Comparison of ENCODE assay signal across 8 cellular contexts in genomic region chr16:24988593-24989338, GRCh38. TPM values are rescaled to one million over a fixed set of nuclear protein-coding genes. Genes with fewer than 3 reads are reported as not detected.
DNase-seq lines count a peak whose midpoint lies in the region; ATAC-seq, FAIRE-seq and TF ChIP-seq lines count a peak whose summit lies in the region.

No MANE protein-coding gene starts in this region.

- peak overlapping the region; percentile 27 for H3K27ac ChIP-seq in keratinocyte (ENCODE audit: control insufficient read depth, insufficient read depth, low read length)

- no peak overlapping the region for H2AFZ ChIP-seq in keratinocyte (ENCODE audit: control insufficient read depth, low read length)

- H3K4me1 Mint-ChIP-seq in brain: peaks cover 57% of the 10 kb centered on the region

- peak overlapping the region; percentile 1 for H3K9ac ChIP-seq in keratinocyte (ENCODE audit: control insufficient read depth, extremely low read depth, insufficient read depth, low read length)

- peak overlapping the region; percentile 54 for H3K4me2 ChIP-seq in keratinocyte (ENCODE audit: control insufficient read depth, extremely low read depth, insufficient read depth, low read depth, low read length)

- intact Hi-C loops in Right ventricle myocardium inferior (cut with DNase I) (no loop called here), cardiac septum (cut with DNase I) (loop anchor here (5.0 kb wide), 1 partner anchor 64 kb away; no protein-coding TSS in a partner anchor)

- H3K9me1 ChIP-seq in keratinocyte (ENCODE audit: control insufficient read depth, extremely low read depth, insufficient read depth, low read length): peaks cover 2% of the 10 kb centered on the region

- H3K27me3 ChIP-seq in keratinocyte (ENCODE audit: control insufficient read depth, extremely low read depth, insufficient read depth, low read length): no peaks in the 10 kb centered on the region

- H3K36me3 Mint-ChIP-seq in brain: peaks cover 11% of the 10 kb centered on the region

- FAIRE-seq in keratinocyte (lab: Jason Lieb, UNC): no peak
- FAIRE-seq in D721Med (lab: Jason Lieb, UNC): no peak

- no peak overlapping the region for H3K4me3 ChIP-seq in keratinocyte (ENCODE audit: control insufficient read depth in 2 of 3, extremely low read depth in 1 of 3, insufficient read depth in 2 of 3, low read depth in 1 of 3, low read length in 3 of 3)

- no peaks in the 10 kb centered on the region for H3K27me3 Mint-ChIP-seq in brain

- peaks cover 36% of the 10 kb centered on the region for H3K4me1 ChIP-seq in keratinocyte (ENCODE audit: control insufficient read depth, extremely low read depth, insufficient read depth, low read length)

- H3K27ac Mint-ChIP-seq in brain: peak overlapping the region; percentile 53 to 92 (median 78)

- dilution Hi-C loops in keratinocyte (cut with MboI; ENCODE audit: extremely low pct_ligation_motif_present, low sequenced_read_pairs): no loop called here

- H3K79me2 ChIP-seq in keratinocyte (ENCODE audit: control insufficient read depth, insufficient read depth, low read length): peaks cover 73% of the 10 kb centered on the region

- H3K4me3 Mint-ChIP-seq in brain: peak overlapping the region in 4 of 5 experiments; percentile 32 to 69 (median 49)

- peaks cover 0 to 2% (median 0%) of the 10 kb centered on the region in 5 experiments for H3K9me3 Mint-ChIP-seq in brain

- ATAC-seq in Right ventricle myocardium inferior: peak; percentile 32
- no peak for ATAC-seq in GM18502 (IDR thresholded peaks at IDR 0.05; ENCODE audit: poor library complexity, unreplicated experiment)
- no peak for ATAC-seq in HG02981 (IDR thresholded peaks at IDR 0.05; ENCODE audit: unreplicated experiment)

- peaks cover 21% of the 10 kb centered on the region for H4K20me1 ChIP-seq in keratinocyte (ENCODE audit: control insufficient read depth, extremely low read depth, insufficient read depth, low read length)

- TF ChIP-seq CTCF in brain (conservative IDR thresholded peaks at IDR 0.05): no peak
- TF ChIP-seq CTCF in keratinocyte (optimal IDR thresholded peaks at IDR 0.05 in 1 of 3, IDR thresholded peaks at IDR 0.05 in 1 of 3, conservative IDR thresholded peaks at IDR 0.05 in 1 of 3; ENCODE audit: extremely low read depth in 1 of 3, insufficient read depth in 2 of 3, low read length in 3 of 3): no peak
- TF ChIP-seq CTCF in D721Med (IDR thresholded peaks at IDR 0.05; ENCODE audit: insufficient read depth, missing control alignments): no peak

- H3K9me3 ChIP-seq in keratinocyte (ENCODE audit: control insufficient read depth, low read depth, low read length): no peaks in the 10 kb centered on the region

- DNase-seq in Right ventricle myocardium inferior (ENCODE audit: missing footprints): no peak
- no peak for DNase-seq in cardiac septum (ENCODE audit: low spot score)
- DNase-seq in keratinocyte (ENCODE audit: low read depth, low spot score): no peak
- peak; percentile 48 for DNase-seq in stimulated activated CD8-positive, alpha-beta memory T cell treated with anti-CD3 and anti-CD28 coated beads, Interleukin-4, amount 100 ng/mL, for 48 hours
- DNase-seq in D721Med (ENCODE audit: insufficient read length, low spot score): no peak

- no peaks in the 10 kb centered on the region for H3K36me3 ChIP-seq in keratinocyte (ENCODE audit: control insufficient read depth in 2 of 2, extremely low read depth in 1 of 2, insufficient read depth in 2 of 2, low read length in 2 of 2)

RNA-seq across cellular contexts. Expression of gene ARHGAP17, which starts 26.4 kb away (rescaled TPM):
- total RNA-seq in Right ventricle myocardium inferior (58.1 TPM), cardiac septum (66.2 TPM)
- polyA plus RNA-seq in brain (ENCODE audit: insufficient read depth, low read depth, low replicate concordance) (37.2 TPM), keratinocyte (6.2 to 14.1 TPM (median 9.6 TPM) in 3 replicates)
- 60.2 TPM for polyA plus RNA-seq in keratinocyte (2011; ENCODE audit: low read depth)
- polyA plus RNA-seq in keratinocyte (2011; cell fraction: cytosol; rRNA removed): 14.7 and 25.0 TPM in 2 replicates
- 33.4 and 34.9 TPM in 2 replicates for polyA plus RNA-seq in keratinocyte (2011; cell fraction: nucleus; rRNA removed)
- polyA plus RNA-seq in keratinocyte (2012; ENCODE audit: low replicate concordance): 21.3 and 23.8 TPM in 2 replicates
- polyA minus RNA-seq in keratinocyte: 19.8 to 25.2 TPM (median 24.1 TPM) in 3 replicates
- 15.2 TPM for polyA minus RNA-seq in keratinocyte (2011; cell fraction: cytosol; rRNA and poly(A)+ RNA removed)
- polyA minus RNA-seq in keratinocyte (2011; cell fraction: nucleus; rRNA and poly(A)+ RNA removed): 18.1 and 35.2 TPM in 2 replicates
